Comparison of ENCODE assay signal across 18 cellular contexts in genomic region chr1:180352588-180352987, GRCh38.
DNase-seq lines count a peak whose midpoint lies in the region; ATAC-seq, FAIRE-seq and TF ChIP-seq lines count a peak whose summit lies in the region.
"Had no signal": no experiment of that assay in that cellular context is flagged by ENCODE, and none has a peak within 500 bp of the region (broad histone marks: within the 10 kb centered on the region; RNA-seq: fewer than 3 reads in every experiment).

No MANE protein-coding gene starts in this region.

- H3K18ac ChIP-seq in IMR-90 (ENCODE audit: low read depth, low read length): no peak overlapping the region

- H4K20me1 ChIP-seq in IMR-90 (ENCODE audit: insufficient read depth, low read length) (peaks cover 14% of the 10 kb centered on the region; the same call in 1 of the 2 replicates), K562 (replicated peaks; ENCODE audit: control insufficient read depth, insufficient read depth, low read length) (no peaks in the 10 kb centered on the region)

- no peak overlapping the region for H3K4me3 Mint-ChIP-seq in CD4-positive, CD25-positive, alpha-beta regulatory T cell
- no peak overlapping the region for H3K4me3 Mint-ChIP-seq in MCF 10A (ENCODE audit: unreplicated experiment)
- H3K4me3 Mint-ChIP-seq: CD4-positive, alpha-beta memory T cell; IgD-negative memory B cell had no signal

- no peak for FAIRE-seq in A549 (lab: Jason Lieb, UNC)
- FAIRE-seq in K562 (lab: Jason Lieb, UNC): no peak
- FAIRE-seq: A204.1, GM19239 had no signal

- H2AK5ac ChIP-seq in IMR-90 (ENCODE audit: low read depth, low read length): no peak overlapping the region

- H3K79me1 ChIP-seq in IMR-90 (ENCODE audit: low read depth in 1 of 2, low read length in 2 of 2): peaks cover 4 to 29% of the 10 kb centered on the region in 2 experiments; a peak in 3 of 4 replicates

- H4K5ac ChIP-seq in IMR-90 (ENCODE audit: low read depth, low read length): no peak overlapping the region

- no peak overlapping the region for H2BK15ac ChIP-seq in IMR-90 (ENCODE audit: low read depth, low read length)

- no peak overlapping the region for H2BK20ac ChIP-seq in IMR-90 (ENCODE audit: low read depth, low read length)

- H3K9me1 ChIP-seq in IMR-90 (ENCODE audit: insufficient read depth, low read length) (no peaks in the 10 kb centered on the region), K562 (ENCODE audit: control insufficient read depth, insufficient read depth, low read length) (no peaks in the 10 kb centered on the region)

- H3K9me3 ChIP-seq in A549 (no peaks in the 10 kb centered on the region), IMR-90 (ENCODE audit: control insufficient read depth, insufficient read depth, low read length) (no peaks in the 10 kb centered on the region), K562 (replicated peaks; ENCODE audit: control insufficient read depth, insufficient read depth, low read depth, low read length) (no peaks in the 10 kb centered on the region)
- H3K9me3 ChIP-seq in CD4-positive, CD25-positive, alpha-beta regulatory T cell (ENCODE audit: control insufficient read depth in 2 of 2, low read length in 2 of 2): no peaks in the 10 kb centered on the region
- H3K9me3 ChIP-seq: HAP-1 had no signal

- H3K27ac Mint-ChIP-seq in CD4-positive, CD25-positive, alpha-beta regulatory T cell: peak overlapping the region in 2 of 3 donors; percentile 1 to 9
- H3K27ac Mint-ChIP-seq in MCF 10A (ENCODE audit: low read depth, unreplicated experiment): no peak overlapping the region
- H3K27ac Mint-ChIP-seq: CD4-positive, alpha-beta memory T cell; IgD-negative memory B cell had no signal

- H4K8ac ChIP-seq in IMR-90 (ENCODE audit: low read depth in 2 of 2, low read length in 2 of 2): no peak overlapping the region

- no peak for DNase-seq in A549 (ENCODE audit: low read depth in 1 of 2, low spot score in 1 of 2)
- DNase-seq in CD4-positive, CD25-positive, alpha-beta regulatory T cell: peak in 1 of 3 donors; percentile 15
- DNase-seq in IMR-90: no peak
- DNase-seq in K562 (ENCODE audit: extremely low read depth in 1 of 4, low spot score in 3 of 4): no peak
- DNase-seq in retina: no peak
- no peak for DNase-seq in MCF 10A (ENCODE audit: unreplicated experiment)
- DNase-seq: AML-193; CD4-positive, alpha-beta memory T cell; DMS79 treated with DMSO at 0.1 percent for 48 hours; GF-D8; KG1 had no signal

- no peak overlapping the region for H3K14ac ChIP-seq in IMR-90 (replicated peaks; ENCODE audit: low read depth, low read length)

- 89% methylated on average over 2 of the region's 2 CpGs for WGBS in A549 (ENCODE audit: missing lambda C conversion rate)
- no CpG with 5 or more reads among the region's 2 CpGs for WGBS in IMR-90 (ENCODE audit: extremely low coverage in 2 of 2, insufficient read length in 1 of 2), 2 experiments
- whole genome bisulfite sequencing in K562 (ENCODE audit: insufficient coverage, low coverage, missing lambda C conversion rate): 71% methylated on average over 2 of the region's 2 CpGs

- H2BK120ac ChIP-seq in IMR-90 (ENCODE audit: low read depth, low read length): no peak overlapping the region

- TF ChIP-seq EP300 in A549 (IDR thresholded peaks at IDR 0.05): no peak
- no peak for TF ChIP-seq EP300 in K562 (IDR thresholded peaks at IDR 0.05; ENCODE audit: low read length)

- BruUV-seq in IMR-90 (replicated peaks; lab: Mats Ljungman, UMichigan): no TSS peak
- BruUV-seq in K562 (replicated peaks; lab: Mats Ljungman, UMichigan): no TSS peak
- BruUV-seq in MCF 10A (replicated peaks; lab: Mats Ljungman, UMichigan): no TSS peak

- TF ChIP-seq RAD21 in A549 (conservative IDR thresholded peaks at IDR 0.05 in 1 of 2, IDR thresholded peaks at IDR 0.05 in 1 of 2): no peak
- TF ChIP-seq RAD21 in IMR-90 (IDR thresholded peaks at IDR 0.05; ENCODE audit: low read length): no peak
- no peak for TF ChIP-seq RAD21 in K562 (CRISPR knock-in tag; conservative IDR thresholded peaks at IDR 0.05 in 1 of 2, IDR thresholded peaks at IDR 0.05 in 1 of 2)

- H3K4me2 ChIP-seq in A549 (no peak overlapping the region), IMR-90 (ENCODE audit: low read depth, low read length) (no peak overlapping the region), K562 (ENCODE audit: insufficient read depth, low read length) (no peak overlapping the region)

- CTCF ChIA-PET in A549 (lab: Yijun Ruan, JAX) (no interaction called here), IMR-90 (lab: Yijun Ruan, JAX) (no interaction called here), K562 (lab: Yijun Ruan, JAX; ENCODE audit: low intra/inter-chr PET ratio) (no interaction called here), MCF 10A (lab: Yijun Ruan, JAX) (interaction anchor here (0.6 to 1.4 kb wide), 2 partner anchors 9 to 30 kb away, joined by 3 to 4 read pairs; no protein-coding TSS in a partner anchor)

- no peak overlapping the region for H3K4ac ChIP-seq in IMR-90 (ENCODE audit: low read depth, low read length)

- TF ChIP-seq POLR2A in A549 (IDR thresholded peaks at IDR 0.05; ENCODE audit: low read length) (no peak), IMR-90 (IDR thresholded peaks at IDR 0.05; ENCODE audit: low read depth, low read length) (no peak), K562 (conservative IDR thresholded peaks at IDR 0.05) (no peak)

- H3K23ac ChIP-seq in IMR-90 (ENCODE audit: low read depth, low read length): no peak overlapping the region

- no peak overlapping the region for H4K91ac ChIP-seq in IMR-90 (ENCODE audit: insufficient read depth, low read depth, low read length)

- H2AFZ ChIP-seq in IMR-90 (replicated peaks; ENCODE audit: low read length, poor library complexity) (no peak overlapping the region), K562 (ENCODE audit: low read depth, low read length) (no peak overlapping the region)

- H2AK9ac ChIP-seq in IMR-90 (replicated peaks; ENCODE audit: low read depth, low read length, poor library complexity): no peak overlapping the region

- H3K9ac ChIP-seq in IMR-90 (ENCODE audit: low read depth, low read length): no peak overlapping the region
- H3K9ac ChIP-seq in K562 (ENCODE audit: insufficient read depth in 1 of 2, low read depth in 2 of 2, low read length in 2 of 2): no peak overlapping the region

- in situ Hi-C loops in IMR-90 (cut with MboI; ENCODE audit: low sequenced_read_pairs): no loop called here
- in situ Hi-C loops in K562 (cut with MboI): no loop called here

- no peaks in the 10 kb centered on the region for H3K27me3 ChIP-seq in CD4-positive, CD25-positive, alpha-beta regulatory T cell (ENCODE audit: control insufficient read depth, insufficient read depth, low read length)
- H3K27me3 ChIP-seq in IMR-90 (ENCODE audit: control insufficient read depth, insufficient read depth, low read length) (no peaks in the 10 kb centered on the region), K562 (ENCODE audit: control insufficient read depth in 2 of 2, insufficient read depth in 2 of 2, low read length in 2 of 2) (no peaks in the 10 kb centered on the region)

- no peak for TF ChIP-seq CTCF in A549 (IDR thresholded peaks at IDR 0.05)
- no peak for TF ChIP-seq CTCF in IMR-90 (conservative IDR thresholded peaks at IDR 0.05; ENCODE audit: low read depth, low read length)
- no peak for TF ChIP-seq CTCF in K562 (IDR thresholded peaks at IDR 0.05 in 2 of 3, conservative IDR thresholded peaks at IDR 0.05 in 1 of 3; ENCODE audit: insufficient read depth in 2 of 3, low read depth in 1 of 3, low read length in 3 of 3)
- no peak for TF ChIP-seq CTCF in MCF 10A (IDR thresholded peaks at IDR 0.05; ENCODE audit: unreplicated experiment)

- no peaks in the 10 kb centered on the region for H3K27me3 Mint-ChIP-seq in CD4-positive, CD25-positive, alpha-beta regulatory T cell
- H3K27me3 Mint-ChIP-seq in MCF 10A (ENCODE audit: insufficient read depth, unreplicated experiment): no peaks in the 10 kb centered on the region
- H3K27me3 Mint-ChIP-seq: CD4-positive, alpha-beta memory T cell; IgD-negative memory B cell had no signal

- ATAC-seq in A549 (no peak), IMR-90 (ENCODE audit: low read depth) (no peak), K562 (no peak), HG02884 (IDR thresholded peaks at IDR 0.05; ENCODE audit: unreplicated experiment) (no peak)
- no peak for ATAC-seq in CD4-positive, CD25-positive, alpha-beta regulatory T cell (ENCODE audit: low read depth in 2 of 2)

- POLR2A ChIA-PET in A549 (lab: Yijun Ruan, JAX): no interaction called here
- POLR2A ChIA-PET in IMR-90 (lab: Charles Lee; ENCODE audit: unreplicated experiment): no interaction called here
- POLR2A ChIA-PET in K562 (lab: Yijun Ruan, JAX): interaction anchor here (1.2 kb wide), 1 partner anchor 10 kb away, joined by 3 read pairs; no protein-coding TSS in a partner anchor
- POLR2A ChIA-PET in MCF 10A (lab: Yijun Ruan, JAX): interaction anchor here (1.2 kb wide), 1 partner anchor 22 kb away, joined by 3 read pairs; no protein-coding TSS in a partner anchor

- H3K4me3 ChIP-seq in A549 (no peak overlapping the region), IMR-90 (ENCODE audit: insufficient read depth, low read depth, low read length) (no peak overlapping the region), K562 (no peak overlapping the region)
- H3K4me3 ChIP-seq in CD4-positive, CD25-positive, alpha-beta regulatory T cell (ENCODE audit: low read depth, low read length): peak overlapping the region; percentile 4
- H3K4me3 ChIP-seq: HAP-1 had no signal

- H3K36me3 ChIP-seq in CD4-positive, CD25-positive, alpha-beta regulatory T cell (ENCODE audit: control insufficient read depth, insufficient read depth, low read length): no peaks in the 10 kb centered on the region
- no peaks in the 10 kb centered on the region for H3K36me3 ChIP-seq in IMR-90 (ENCODE audit: control insufficient read depth, insufficient read depth, low read length)
- no peaks in the 10 kb centered on the region for H3K36me3 ChIP-seq in K562 (ENCODE audit: control insufficient read depth, insufficient read depth, low read length)
- H3K36me3 ChIP-seq: HAP-1 had no signal

- H3K27ac ChIP-seq in A549 (no peak overlapping the region), IMR-90 (ENCODE audit: insufficient read depth, low read length) (no peak overlapping the region), K562 (ENCODE audit: extremely low read depth, low read depth, low read length) (no peak overlapping the region)
- H3K27ac ChIP-seq in CD4-positive, CD25-positive, alpha-beta regulatory T cell (ENCODE audit: insufficient read depth, low read length, poor library complexity, severe bottlenecking): no peak overlapping the region
- H3K27ac ChIP-seq: C4-2B, HL-60 had no signal

- intact Hi-C loops in IMR-90 (cut with micrococcal nuclease): no loop called here
- intact Hi-C loops in K562 (cut with micrococcal nuclease): loop anchor here (5.0 kb wide), 1 partner anchor 165 kb away; no protein-coding TSS in a partner anchor
- intact Hi-C loops in MCF 10A (cut with micrococcal nuclease): no loop called here

- H3K9me3 Mint-ChIP-seq in CD4-positive, CD25-positive, alpha-beta regulatory T cell: no peaks in the 10 kb centered on the region
- H3K9me3 Mint-ChIP-seq in MCF 10A (ENCODE audit: unreplicated experiment): no peaks in the 10 kb centered on the region

- H3K56ac ChIP-seq in IMR-90 (ENCODE audit: extremely low read depth, insufficient read depth, low read length): no peak overlapping the region

- dilution Hi-C loops in IMR-90 (cut with HindIII; ENCODE audit: low sequenced_read_pairs, unreplicated experiment): no loop called here

- H3K4me1 Mint-ChIP-seq in CD4-positive, CD25-positive, alpha-beta regulatory T cell: peaks cover 0 to 25% (median 23%) of the 10 kb centered on the region in 4 donors
- H3K4me1 Mint-ChIP-seq in MCF 10A (ENCODE audit: insufficient read depth, unreplicated experiment): peaks cover 5% of the 10 kb centered on the region

- peaks cover 8% of the 10 kb centered on the region for H3K36me3 Mint-ChIP-seq in CD4-positive, CD25-positive, alpha-beta regulatory T cell
- H3K36me3 Mint-ChIP-seq in MCF 10A (ENCODE audit: insufficient read depth, unreplicated experiment): peaks cover 8% of the 10 kb centered on the region

- H3K4me1 ChIP-seq in A549 (no peaks in the 10 kb centered on the region), IMR-90 (ENCODE audit: control insufficient read depth, insufficient read depth, low read length) (0 out of 2 replicates have a peak, but pooled peaks cover 3% of the 10 kb centered on the region), K562 (replicated peaks in 1 of 2; ENCODE audit: control insufficient read depth in 2 of 2, insufficient read depth in 2 of 2, low read length in 2 of 2) (no peaks in the 10 kb centered on the region)
- no peaks in the 10 kb centered on the region for H3K4me1 ChIP-seq in CD4-positive, CD25-positive, alpha-beta regulatory T cell (ENCODE audit: control insufficient read depth, insufficient read depth, low read length, poor library complexity, severe bottlenecking)

- no peaks in the 10 kb centered on the region for H3K79me2 ChIP-seq in K562 (ENCODE audit: control insufficient read depth, insufficient read depth, low read length)

- no peak overlapping the region for H2BK5ac ChIP-seq in IMR-90 (ENCODE audit: low read depth, low read length, poor library complexity, severe bottlenecking)

Comparison
In these comparisons a context has a peak if more than half of its experiments do, and no peak if none do; other contexts are left out.
1. POLR2A ChIA-PET loops: an anchor here in K562 (1.2 kb wide) and MCF 10A (1.2 kb wide); none called in A549 and IMR-90.
2. Of the 35 proteins assayed by ChIP-seq in both K562 and A549: peak only in K562: none; only in A549: none; in both: MAFK; in neither: 34.